ENCODE assay signal across 17 cellular contexts in the genomic region with DNA sequence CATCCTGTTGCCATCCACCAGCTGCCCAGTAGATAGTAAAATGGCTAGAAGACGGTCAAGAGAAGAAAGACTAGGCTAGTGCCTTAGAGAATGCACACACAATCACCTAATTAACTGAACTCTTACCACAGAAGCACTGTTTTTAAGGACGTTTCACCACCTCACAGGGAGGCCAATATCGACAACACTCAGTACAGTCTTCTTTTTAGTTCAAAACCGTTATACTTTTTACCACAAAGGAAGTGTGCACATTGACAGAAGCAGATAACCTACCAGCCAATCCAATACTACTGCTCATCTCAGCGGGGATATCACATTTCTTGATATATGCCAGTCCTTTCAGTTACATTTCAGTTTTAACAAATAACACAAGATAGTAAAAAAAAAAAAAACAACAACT.
DNase-seq lines count a peak whose midpoint lies in the region; ATAC-seq and TF ChIP-seq lines count a peak whose summit lies in the region.
"Had no signal": no experiment of that assay in that cellular context is flagged by ENCODE, and none has a peak within 500 bp of the region (broad histone marks: within the 10 kb centered on the region; RNA-seq: fewer than 3 reads in every experiment).

No MANE protein-coding gene starts in this region.

- no peaks in the 10 kb centered on the region for H3K79me2 ChIP-seq in Karpas-422 (ENCODE audit: low read length)

- H3K9me2 ChIP-seq in Karpas-422 (replicated peaks; ENCODE audit: insufficient read depth, low read length), result no peaks in the 10 kb centered on the region

- intact Hi-C loops in activated T-helper 2 cell treated with anti-CD3 and anti-CD28 coated beads, Interferon-gamma antibody, Interleukin-2, Interleukin-4, amounts not matched to agents 10 μg/mL and 5 μg/mL and 100 μg/mL, durations not matched to agents 14 hours and 24 hours and 36 hours (cut with micrococcal nuclease), result loop anchor here (1.0 to 10.0 kb wide), 7 partner anchors 9 to 205 kb away; a partner anchor contains a TSS
- intact Hi-C loops in psoas muscle (cut with DNase I), result no loop called here

- H3K27ac ChIP-seq in psoas muscle (no peak overlapping the region), Karpas-422 (ENCODE audit: low read length) (no peak overlapping the region)
- H3K27ac ChIP-seq: coronary artery, parathyroid adenoma, uterus had no signal

- H3K27me3 ChIP-seq in psoas muscle (ENCODE audit: insufficient read depth in 3 of 3, low read length in 2 of 3) (no peaks in the 10 kb centered on the region), Karpas-422 (ENCODE audit: low read length) (no peaks in the 10 kb centered on the region)
- H3K27me3 ChIP-seq: uterus had no signal

- peaks cover 20% of the 10 kb centered on the region for H3K4me1 ChIP-seq in psoas muscle
- no peaks in the 10 kb centered on the region for H3K4me1 ChIP-seq in Karpas-422 (ENCODE audit: low read length)
- H3K4me1 ChIP-seq: parathyroid adenoma, uterus had no signal

- H4K20me1 ChIP-seq in Karpas-422 (ENCODE audit: insufficient read depth, low read depth, low read length), result no peaks in the 10 kb centered on the region

- peak overlapping the region; percentile 43 for H3K4me3 Mint-ChIP-seq in activated CD8-positive, alpha-beta memory T cell treated with anti-CD3 and anti-CD28 coated beads, Interleukin-2, amount 10 ng/mL, durations not matched to agents 7 days and 5 days
- peak overlapping the region; percentile 61 for H3K4me3 Mint-ChIP-seq in activated T-helper 2 cell treated with anti-CD3 and anti-CD28 coated beads, Interferon-gamma antibody, Interleukin-2, Interleukin-4, amounts not matched to agents 10 μg/mL and 5 μg/mL and 100 μg/mL, durations not matched to agents 14 hours and 24 hours and 36 hours (ENCODE audit: low read depth)
- H3K4me3 Mint-ChIP-seq: activated B cell treated with CpG ODN at 0.5 μM for 24 hours, memory B cell had no signal

- H3K4me2 ChIP-seq in Karpas-422 (ENCODE audit: low read depth, low read length, poor library complexity, severe bottlenecking), result no peak overlapping the region

- H2AFZ ChIP-seq in Karpas-422 (ENCODE audit: low read length), result no peak overlapping the region
- H2AFZ ChIP-seq: parathyroid adenoma had no signal

- peak overlapping the region; percentile 89 for H3K27ac Mint-ChIP-seq in activated CD8-positive, alpha-beta memory T cell treated with anti-CD3 and anti-CD28 coated beads, Interleukin-2, amount 10 ng/mL, durations not matched to agents 7 days and 5 days
- H3K27ac Mint-ChIP-seq in activated T-helper 2 cell treated with anti-CD3 and anti-CD28 coated beads, Interferon-gamma antibody, Interleukin-2, Interleukin-4, amounts not matched to agents 10 μg/mL and 5 μg/mL and 100 μg/mL, durations not matched to agents 14 hours and 24 hours and 36 hours, result peak overlapping the region; percentile 95
- H3K27ac Mint-ChIP-seq: activated B cell treated with CpG ODN at 0.5 μM for 24 hours, memory B cell had no signal

- no peak overlapping the region for H3K9ac ChIP-seq in Karpas-422 (ENCODE audit: low read length)
- H3K9ac ChIP-seq: parathyroid adenoma had no signal

- TF ChIP-seq CTCF in NB4 (IDR thresholded peaks at IDR 0.05; ENCODE audit: low read depth, low read length), result no peak
- no peak for TF ChIP-seq CTCF in psoas muscle (IDR thresholded peaks at IDR 0.05)

- H3K9me3 ChIP-seq in psoas muscle, result no peaks in the 10 kb centered on the region
- H3K9me3 ChIP-seq in Karpas-422 (ENCODE audit: low read length), result no peaks in the 10 kb centered on the region
- H3K9me3 ChIP-seq: uterus had no signal

- no peaks in the 10 kb centered on the region for H3K9me3 Mint-ChIP-seq in activated CD8-positive, alpha-beta memory T cell treated with anti-CD3 and anti-CD28 coated beads, Interleukin-2, amount 10 ng/mL, durations not matched to agents 7 days and 5 days (ENCODE audit: low read depth)
- peaks cover 12% of the 10 kb centered on the region for H3K9me3 Mint-ChIP-seq in activated T-helper 2 cell treated with anti-CD3 and anti-CD28 coated beads, Interferon-gamma antibody, Interleukin-2, Interleukin-4, amounts not matched to agents 10 μg/mL and 5 μg/mL and 100 μg/mL, durations not matched to agents 14 hours and 24 hours and 36 hours
- H3K9me3 Mint-ChIP-seq: activated B cell treated with CpG ODN at 0.5 μM for 24 hours, memory B cell had no signal

- TF ChIP-seq POLR2A in NB4 (IDR thresholded peaks at IDR 0.05; ENCODE audit: extremely low read depth, insufficient read length), result no peak

- CTCF ChIA-PET in activated CD8-positive, alpha-beta memory T cell treated with anti-CD3 and anti-CD28 coated beads, Interleukin-2, amount 10 ng/mL, durations not matched to agents 7 days and 5 days (lab: Charles Lee), result interaction anchor here (0.7 kb wide), 1 partner anchor 14 kb away, joined by 3 read pairs; no protein-coding TSS in a partner anchor

- peaks cover 28% of the 10 kb centered on the region for H3K36me3 Mint-ChIP-seq in activated CD8-positive, alpha-beta memory T cell treated with anti-CD3 and anti-CD28 coated beads, Interleukin-2, amount 10 ng/mL, durations not matched to agents 7 days and 5 days
- H3K36me3 Mint-ChIP-seq in activated T-helper 2 cell treated with anti-CD3 and anti-CD28 coated beads, Interferon-gamma antibody, Interleukin-2, Interleukin-4, amounts not matched to agents 10 μg/mL and 5 μg/mL and 100 μg/mL, durations not matched to agents 14 hours and 24 hours and 36 hours (ENCODE audit: low read depth), result peaks cover 61% of the 10 kb centered on the region
- H3K36me3 Mint-ChIP-seq: memory B cell had no signal

- H3K4me1 Mint-ChIP-seq in activated CD8-positive, alpha-beta memory T cell treated with anti-CD3 and anti-CD28 coated beads, Interleukin-2, amount 10 ng/mL, durations not matched to agents 7 days and 5 days, result peaks cover 32% of the 10 kb centered on the region
- peaks cover 80% of the 10 kb centered on the region for H3K4me1 Mint-ChIP-seq in activated T-helper 2 cell treated with anti-CD3 and anti-CD28 coated beads, Interferon-gamma antibody, Interleukin-2, Interleukin-4, amounts not matched to agents 10 μg/mL and 5 μg/mL and 100 μg/mL, durations not matched to agents 14 hours and 24 hours and 36 hours (ENCODE audit: low read depth)
- H3K4me1 Mint-ChIP-seq: activated B cell treated with CpG ODN at 0.5 μM for 24 hours had no signal

- ATAC-seq in activated CD8-positive, alpha-beta memory T cell treated with anti-CD3 and anti-CD28 coated beads, Interleukin-2, amount 10 ng/mL, durations not matched to agents 7 days and 5 days, result peak; percentile 98
- peak; percentile 61 for ATAC-seq in stimulated activated naive CD8-positive, alpha-beta T cell treated with anti-CD3 and anti-CD28 coated beads, Interleukin-15, Interleukin-2, amounts not matched to agents 100 U/mL and 50 U/mL, for 24 hours
- ATAC-seq in psoas muscle, result no peak

- peak; percentile 50 for DNase-seq in activated CD8-positive, alpha-beta memory T cell treated with anti-CD3 and anti-CD28 coated beads, Interleukin-2, amount 10 ng/mL, durations not matched to agents 7 days and 5 days
- DNase-seq in activated CD8-positive, alpha-beta memory T cell treated with anti-CD3 and anti-CD28 coated beads, Interleukin-2, amount 50 U/mL, for 48 hours, result no peak
- DNase-seq in NB4 (ENCODE audit: low read depth) (peak; percentile 97), psoas muscle (no peak), Karpas-422 (no peak), T-helper 9 cell (no peak)
- peak; percentile 41 for DNase-seq in activated T-helper 2 cell treated with anti-CD3 and anti-CD28 coated beads, Interferon-gamma antibody, Interleukin-2, Interleukin-4, amounts not matched to agents 10 μg/mL and 5 μg/mL and 100 μg/mL, durations not matched to agents 14 hours and 24 hours and 36 hours (ENCODE audit: low spot score)
- DNase-seq in stimulated activated naive CD8-positive, alpha-beta T cell treated with anti-CD3 and anti-CD28 coated beads, Interleukin-15, Interleukin-2, amounts not matched to agents 100 U/mL and 50 U/mL, for 24 hours, result no peak
- DNase-seq: activated B cell treated with CpG ODN at 0.5 μM for 24 hours; DMS79; GOT3; NCI-H1092; stimulated activated CD8-positive, alpha-beta memory T cell treated with anti-CD3 and anti-CD28 coated beads, Interleukin-4, amount 100 ng/mL, for 48 hours; uterus had no signal

- no peaks in the 10 kb centered on the region for H3K36me3 ChIP-seq in psoas muscle (ENCODE audit: insufficient read depth in 1 of 2, low read depth in 1 of 2)
- H3K36me3 ChIP-seq in Karpas-422 (ENCODE audit: insufficient read depth, low read length), result no peaks in the 10 kb centered on the region
- H3K36me3 ChIP-seq: uterus had no signal

- H3K27me3 Mint-ChIP-seq in activated CD8-positive, alpha-beta memory T cell treated with anti-CD3 and anti-CD28 coated beads, Interleukin-2, amount 10 ng/mL, durations not matched to agents 7 days and 5 days, result no peaks in the 10 kb centered on the region
- H3K27me3 Mint-ChIP-seq in activated T-helper 2 cell treated with anti-CD3 and anti-CD28 coated beads, Interferon-gamma antibody, Interleukin-2, Interleukin-4, amounts not matched to agents 10 μg/mL and 5 μg/mL and 100 μg/mL, durations not matched to agents 14 hours and 24 hours and 36 hours (ENCODE audit: low read depth), result no peaks in the 10 kb centered on the region

- H3K4me3 ChIP-seq in NB4 (ENCODE audit: low read depth, low read length), result peak overlapping the region; percentile 46
- no peak overlapping the region for H3K4me3 ChIP-seq in psoas muscle
- H3K4me3 ChIP-seq in Karpas-422 (ENCODE audit: low read length), result no peak overlapping the region
- H3K4me3 ChIP-seq: coronary artery, uterus had no signal

- 83 to 88% (median 87%) methylated on average over 5 of the region's 5 CpGs for WGBS in psoas muscle, 3 donors

Comparison
In these comparisons a context has a peak if more than half of its experiments do, and no peak if none do; other contexts are left out.
1. DNase-seq: peak in activated CD8-positive, alpha-beta memory T cell treated with anti-CD3 and anti-CD28 coated beads, Interleukin-2, amount 10 ng/mL, durations not matched to agents 7 days and 5 days (single experiment), NB4 (single experiment) and activated T-helper 2 cell treated with anti-CD3 and anti-CD28 coated beads, Interferon-gamma antibody, Interleukin-2, Interleukin-4, amounts not matched to agents 10 μg/mL and 5 μg/mL and 100 μg/mL, durations not matched to agents 14 hours and 24 hours and 36 hours (single experiment); none in activated CD8-positive, alpha-beta memory T cell treated with anti-CD3 and anti-CD28 coated beads, Interleukin-2, amount 50 U/mL, for 48 hours (single experiment), stimulated activated naive CD8-positive, alpha-beta T cell treated with anti-CD3 and anti-CD28 coated beads, Interleukin-15, Interleukin-2, amounts not matched to agents 100 U/mL and 50 U/mL, for 24 hours (single experiment), psoas muscle (0 of 2), Karpas-422 (single experiment) and T-helper 9 cell (single experiment).
2. ATAC-seq: peak in activated CD8-positive, alpha-beta memory T cell treated with anti-CD3 and anti-CD28 coated beads, Interleukin-2, amount 10 ng/mL, durations not matched to agents 7 days and 5 days (single experiment) and stimulated activated naive CD8-positive, alpha-beta T cell treated with anti-CD3 and anti-CD28 coated beads, Interleukin-15, Interleukin-2, amounts not matched to agents 100 U/mL and 50 U/mL, for 24 hours (single experiment); none in psoas muscle (0 of 4).